In genomic region chr7:28802450-28802849, GRCh38 we compare ENCODE assay signal across 20 cellular contexts.
"Had no signal": no experiment of that assay in that cellular context is flagged by ENCODE, and none has a peak within 500 bp of the region (broad histone marks: within the 10 kb centered on the region; RNA-seq: fewer than 3 reads in every experiment).

No MANE protein-coding gene starts in this region.

- H3K27me3 ChIP-seq: breast epithelium, esophagus muscularis mucosa, heart right ventricle, sigmoid colon, stomach, upper lobe of right lung had no signal

- H3K4me1 ChIP-seq: breast epithelium, prostate gland, sigmoid colon, stomach, upper lobe of right lung had no signal

- H3K27ac ChIP-seq: breast epithelium, esophagus muscularis mucosa, heart right ventricle, prostate gland, sigmoid colon, stomach, upper lobe of right lung had no signal

- DNase-seq: activated CD4-positive, alpha-beta T cell treated with anti-CD3 and anti-CD28 coated beads, Interleukin-2, amount 10 ng/mL, durations not matched to agents 24 days and 14 days; activated CD8-positive, alpha-beta T cell treated with anti-CD3 and anti-CD28 coated beads for 36 hours; activated naive CD4-positive, alpha-beta T cell; activated naive CD8-positive, alpha-beta T cell treated with anti-CD3 and anti-CD28 coated beads, Interleukin-2, amount 10 ng/mL, durations not matched to agents 7 days and 5 days; activated T-cell treated with anti-CD3 and anti-CD28 coated beads, Interleukin-2, amount 50 U/mL, for 1 hour; aorta; cerebellar nuclear complex; effector memory CD4-positive, alpha-beta T cell; heart right ventricle; mesenchymal stem cell; mucosa of descending colon; naive B cell; sigmoid colon; stimulated activated CD4-positive, alpha-beta T cell treated with anti-CD3 and anti-CD28 coated beads, Interleukin-4, amount 100 ng/mL, for 24 hours; stomach; T-helper 9 cell; upper lobe of right lung had no signal

- H3K4me3 ChIP-seq: breast epithelium, esophagus muscularis mucosa, heart right ventricle, mucosa of descending colon, prostate gland, sigmoid colon, stomach, upper lobe of right lung had no signal

- H3K9me3 ChIP-seq: breast epithelium, esophagus muscularis mucosa, heart right ventricle, mucosa of descending colon, prostate gland, sigmoid colon, stomach, upper lobe of right lung had no signal

- H3K36me3 ChIP-seq: breast epithelium, prostate gland, upper lobe of right lung had no signal
